Comparison of ENCODE assay signal across 1 cellular context in genomic region chr10:132578287-132578951, GRCh38.
TF ChIP-seq lines count a peak whose summit lies in the region.

No MANE protein-coding gene starts in this region.

TF ChIP-seq in H1, 55 proteins besides CTCF, POLR2A, EP300 and RAD21:
- TF ChIP-seq KDM5A (IDR thresholded peaks at IDR 0.05; ENCODE audit: low read length) = no peak
- TF ChIP-seq KDM1A (IDR thresholded peaks at IDR 0.05; ENCODE audit: borderline replicate concordance, low read length) = no peak
- TF ChIP-seq TEAD4 (IDR thresholded peaks at IDR 0.05; ENCODE audit: low read depth, low read length) = no peak
- no peak for TF ChIP-seq TAF1 (IDR thresholded peaks at IDR 0.05; ENCODE audit: low read depth, low read length)
- TF ChIP-seq POU5F1 (IDR thresholded peaks at IDR 0.05; ENCODE audit: low read depth, low read length) = no peak
- TF ChIP-seq SP4 (IDR thresholded peaks at IDR 0.05; ENCODE audit: low read length) = no peak
